ENCODE assay signal across 8 cellular contexts in the genomic region with DNA sequence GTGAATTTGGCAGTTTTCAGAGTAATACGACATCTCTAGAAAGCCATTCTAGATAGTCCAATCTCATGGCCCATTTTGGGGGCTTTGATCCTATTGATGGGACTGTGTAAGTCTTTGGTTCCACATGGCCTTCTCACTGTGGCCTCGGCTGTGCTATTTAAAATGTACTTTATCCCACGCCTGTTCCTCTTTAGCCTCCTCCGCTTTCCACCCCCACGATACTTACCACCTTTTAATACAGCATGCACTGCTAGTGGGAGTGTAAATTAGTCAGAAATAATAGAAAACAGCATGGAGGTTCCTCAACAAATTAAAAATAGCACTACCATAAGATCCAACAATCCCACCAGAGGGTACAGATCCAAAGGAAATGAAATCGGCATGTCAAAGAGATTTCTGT. TPM values are rescaled to one million over a fixed set of nuclear protein-coding genes. Genes with fewer than 3 reads are reported as not detected.
"Had no signal": no experiment of that assay in that cellular context is flagged by ENCODE, and none has a peak within 500 bp of the region (broad histone marks: within the 10 kb centered on the region; RNA-seq: fewer than 3 reads in every experiment).

No MANE protein-coding gene starts in this region.

- H3K27ac ChIP-seq: GM23248 had no signal

- DNase-seq: GM23248, GOT3, H7, IMR-90, KG1 had no signal

- H3K4me3 ChIP-seq: GM23248, HAP-1, K562 had no signal

- H3K36me3 ChIP-seq: HAP-1 had no signal

- ATAC-seq: HCT116, K562 had no signal

- H3K4me1 ChIP-seq: HAP-1 had no signal

RNA-seq across cellular contexts. Expression of gene CEBPA, which starts 42.8 kb away (rescaled TPM):
- polyA plus RNA-seq: GM23248 had no signal
